10 cellular contexts compared by ENCODE assay signal in genomic region chr7:91267558-91267955, GRCh38. TPM values are rescaled to one million over a fixed set of nuclear protein-coding genes. Genes with fewer than 3 reads are reported as not detected.
DNase-seq lines count a peak whose midpoint lies in the region; ATAC-seq, FAIRE-seq and TF ChIP-seq lines count a peak whose summit lies in the region.
"Had no signal": no experiment of that assay in that cellular context is flagged by ENCODE, and none has a peak within 500 bp of the region (broad histone marks: within the 10 kb centered on the region; RNA-seq: fewer than 3 reads in every experiment).

No MANE protein-coding gene starts in this region.

- TF ChIP-seq CTCF in right lobe of liver (IDR thresholded peaks at IDR 0.05) (no peak), HepG2 (CRISPR knock-in tag; IDR thresholded peaks at IDR 0.05) (no peak), esophagus muscularis mucosa (IDR thresholded peaks at IDR 0.05) (no peak), nephron progenitor cell (IDR thresholded peaks at IDR 0.05) (no peak)

- TF ChIP-seq POLR2A in right lobe of liver (IDR thresholded peaks at IDR 0.05) (no peak), HepG2 (IDR thresholded peaks at IDR 0.05; ENCODE audit: insufficient read depth in 1 of 2, low read depth in 2 of 2, low read length in 2 of 2) (no peak), esophagus muscularis mucosa (IDR thresholded peaks at IDR 0.05; ENCODE audit: low read depth) (no peak)

- CTCF ChIA-PET in HepG2 (lab: Yijun Ruan, JAX; ENCODE audit: low intra/inter-chr PET ratio, low total read pairs): no interaction called here

- H3K27me3 ChIP-seq in right lobe of liver (no peaks in the 10 kb centered on the region), HepG2 (ENCODE audit: control insufficient read depth in 1 of 2, insufficient read depth in 2 of 2, low read length in 2 of 2) (peaks cover 0 to 15% of the 10 kb centered on the region in 2 experiments; a peak in 2 of 5 replicates), esophagus muscularis mucosa (no peaks in the 10 kb centered on the region)

- H3K27me3 Mint-ChIP-seq in nephron progenitor cell (ENCODE audit: low read depth, poor library complexity): peaks cover 45% of the 10 kb centered on the region

- TF ChIP-seq RAD21 in HepG2 (CRISPR knock-in tag; IDR thresholded peaks at IDR 0.05): no peak

- POLR2A ChIA-PET in HepG2 (lab: Yijun Ruan, JAX): no interaction called here

- no peak overlapping the region for H3K27ac ChIP-seq in right lobe of liver
- H3K27ac ChIP-seq in HepG2 (ENCODE audit: extremely low read length, insufficient read depth, low read length): no peak overlapping the region
- peak overlapping the region in 2 of 4 donors; percentile 4 to 95 for H3K27ac ChIP-seq in esophagus muscularis mucosa (replicated peaks in 1 of 4)
- H3K27ac ChIP-seq: C4-2B had no signal

- ATAC-seq in right lobe of liver (no peak), HepG2 (no peak), HG03469 (IDR thresholded peaks at IDR 0.05; ENCODE audit: unreplicated experiment) (no peak), GM21737 (IDR thresholded peaks at IDR 0.05; ENCODE audit: unreplicated experiment) (no peak)

- no peaks in the 10 kb centered on the region for H4K20me1 ChIP-seq in HepG2 (ENCODE audit: insufficient read depth, low read length)

- H3K4me3 ChIP-seq in right lobe of liver (peak overlapping the region; percentile 5 to 23 (median 17)), HepG2 (replicated peaks in 1 of 3; ENCODE audit: insufficient read depth in 1 of 3, low read depth in 2 of 3, low read length in 3 of 3) (no peak overlapping the region), esophagus muscularis mucosa (peak overlapping the region; percentile 72 to 88 (median 88))

- in situ Hi-C loops in HepG2 (cut with HindIII; ENCODE audit: extremely low pct_ligation_motif_present, low pct_unique_long_range_greater_than_20kb): no loop called here

- H3K9me3 Mint-ChIP-seq in nephron progenitor cell: no peaks in the 10 kb centered on the region

- no peak overlapping the region for H3K27ac Mint-ChIP-seq in nephron progenitor cell

- 49% methylated on average over 7 of the region's 7 CpGs for WGBS in right lobe of liver (ENCODE audit: insufficient coverage, low coverage, low lambda C conversion rate, missing lambda C conversion rate)
- 78% methylated on average over 7 of the region's 7 CpGs for WGBS in HepG2 (ENCODE audit: low lambda C conversion rate)
- whole genome bisulfite sequencing in esophagus muscularis mucosa: 57% methylated on average over 7 of the region's 7 CpGs

- H2AFZ ChIP-seq in HepG2 (ENCODE audit: low read length): no peak overlapping the region

- no peaks in the 10 kb centered on the region for H3K79me2 ChIP-seq in HepG2 (ENCODE audit: insufficient read depth, low read length)

- intact Hi-C loops in right lobe of liver (cut with DNase I) (no loop called here), HepG2 (cut with micrococcal nuclease; ENCODE audit: unreplicated experiment) (loop anchor here (10.0 kb wide), 1 partner anchor 297 kb away; no protein-coding TSS in a partner anchor), esophagus muscularis mucosa (cut with DNase I) (no loop called here)

- H3K4me3 Mint-ChIP-seq in nephron progenitor cell: peak overlapping the region; percentile 93

- peaks cover 34% of the 10 kb centered on the region for H3K4me1 Mint-ChIP-seq in nephron progenitor cell

- H3K4me1 ChIP-seq in right lobe of liver (peaks cover 0 to 7% (median 0%) of the 10 kb centered on the region in 4 donors), HepG2 (ENCODE audit: insufficient read depth, low read length) (peaks cover 15% of the 10 kb centered on the region), esophagus muscularis mucosa (peaks cover 14 to 39% (median 35%) of the 10 kb centered on the region in 4 donors)

- TF ChIP-seq EP300 in HepG2 (IDR thresholded peaks at IDR 0.05; ENCODE audit: low read depth in 2 of 2, low read length in 2 of 2) (no peak), HepG2 (CRISPR knock-in tag; IDR thresholded peaks at IDR 0.05; ENCODE audit: borderline replicate concordance) (no peak), esophagus muscularis mucosa (IDR thresholded peaks at IDR 0.05) (no peak)

- FAIRE-seq in HepG2 (lab: Jason Lieb, UNC): no peak

- no peaks in the 10 kb centered on the region for H3K36me3 ChIP-seq in right lobe of liver
- H3K36me3 ChIP-seq in HepG2 (replicated peaks in 1 of 2; ENCODE audit: control insufficient read depth in 1 of 2, insufficient read depth in 2 of 2, low read length in 2 of 2): no peaks in the 10 kb centered on the region
- H3K36me3 ChIP-seq in esophagus muscularis mucosa: no peaks in the 10 kb centered on the region

- no TSS peak for BruUV-seq in HepG2 (replicated peaks; lab: Mats Ljungman, UMichigan)

- no peak for DNase-seq in right lobe of liver
- DNase-seq in HepG2 (ENCODE audit: low spot score): no peak
- no peak for DNase-seq in esophagus muscularis mucosa (ENCODE audit: extremely low spot score)
- DNase-seq in nephron progenitor cell: no peak
- no peak for DNase-seq in activated CD4-positive, alpha-beta T cell treated with anti-CD3 and anti-CD28 coated beads for 48 hours
- no peak for DNase-seq in NCI-H128 (lab: John Stamatoyannopoulos, UW; ENCODE audit: unreplicated experiment)
- DNase-seq: activated CD4-positive, alpha-beta T cell treated with anti-CD3 and anti-CD28 coated beads for 4 hours had no signal

- no peaks in the 10 kb centered on the region for H3K36me3 Mint-ChIP-seq in nephron progenitor cell (ENCODE audit: low read depth)

- no peak overlapping the region for H3K4me2 ChIP-seq in HepG2 (ENCODE audit: low read depth, low read length)

- H3K9me3 ChIP-seq in right lobe of liver (no peaks in the 10 kb centered on the region), HepG2 (ENCODE audit: low read length) (no peaks in the 10 kb centered on the region), esophagus muscularis mucosa (no peaks in the 10 kb centered on the region)

- no peak overlapping the region for H3K9ac ChIP-seq in HepG2 (ENCODE audit: insufficient read depth, low read depth, low read length)

TF ChIP-seq in HepG2, 621 proteins besides CTCF, POLR2A, EP300 and RAD21 (continues in another document):
- TF ChIP-seq, protein P1, sequence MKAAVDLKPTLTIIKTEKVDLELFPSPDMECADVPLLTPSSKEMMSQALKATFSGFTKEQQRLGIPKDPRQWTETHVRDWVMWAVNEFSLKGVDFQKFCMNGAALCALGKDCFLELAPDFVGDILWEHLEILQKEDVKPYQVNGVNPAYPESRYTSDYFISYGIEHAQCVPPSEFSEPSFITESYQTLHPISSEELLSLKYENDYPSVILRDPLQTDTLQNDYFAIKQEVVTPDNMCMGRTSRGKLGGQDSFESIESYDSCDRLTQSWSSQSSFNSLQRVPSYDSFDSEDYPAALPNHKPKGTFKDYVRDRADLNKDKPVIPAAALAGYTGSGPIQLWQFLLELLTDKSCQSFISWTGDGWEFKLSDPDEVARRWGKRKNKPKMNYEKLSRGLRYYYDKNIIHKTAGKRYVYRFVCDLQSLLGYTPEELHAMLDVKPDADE (CRISPR knock-in tag; IDR thresholded peaks at IDR 0.05): no peak
- TF ChIP-seq MXD1 (CRISPR knock-in tag; IDR thresholded peaks at IDR 0.05) (no peak), HCFC1 (IDR thresholded peaks at IDR 0.05; ENCODE audit: low read depth, low read length) (no peak), KLF12 (CRISPR knock-in tag; IDR thresholded peaks at IDR 0.05; ENCODE audit: borderline replicate concordance) (no peak), ZMYM2 (CRISPR knock-in tag; IDR thresholded peaks at IDR 0.05) (no peak)

RNA-seq across cellular contexts. Expression of gene FZD1, which starts 3.3 kb away (rescaled TPM):
- total RNA-seq in right lobe of liver (1 to 10 TPM; 1.3 to 2.6 (median 1.6) TPM), HepG2 (2016; rRNA removed; fragmentation: Illumina TruSeq; extraction: Trizol) (0.51 and 0.80 TPM in 2 replicates), esophagus muscularis mucosa (10 to 100 TPM; 12.0 to 22.2 (median 17.4) TPM)
- under 0.01 TPM in 1 of 2 replicates, not detected in the other for total RNA-seq in HepG2 (2016; cell fraction: cytosol; rRNA removed; fragmentation: Illumina TruSeq; extraction: Trizol; ENCODE audit: low read depth)
- 0.45 and 0.78 TPM in 2 replicates for total RNA-seq in HepG2 (2016; cell fraction: insoluble cytoplasmic fraction; rRNA removed; fragmentation: Illumina TruSeq; extraction: Trizol)
- 0.25 and 0.28 TPM in 2 replicates for total RNA-seq in HepG2 (2016; cell fraction: membrane; rRNA removed; fragmentation: Illumina TruSeq; extraction: Trizol)
- total RNA-seq in HepG2 (2016; cell fraction: nucleus; rRNA removed; fragmentation: Illumina TruSeq; extraction: Trizol): 0.65 and 0.75 TPM in 2 replicates
- polyA plus RNA-seq in HepG2 (2011; rRNA removed): 0.22 and 0.33 TPM in 2 replicates
- 0.27 and 0.34 TPM in 2 replicates for polyA plus RNA-seq in HepG2 (2011; cell fraction: cytosol; rRNA removed)
- polyA plus RNA-seq in HepG2 (2011; cell fraction: nucleus; rRNA removed): 0.19 and 0.24 TPM in 2 replicates
- polyA plus RNA-seq in HepG2 (2012): 0.12 and 0.15 TPM in 2 replicates
- polyA plus RNA-seq in HepG2 (2016; cell fraction: cytosol; fragmentation: Illumina TruSeq; extraction: Trizol; ENCODE audit: low read depth): 0.01 and 0.06 TPM in 2 replicates
- polyA plus RNA-seq in HepG2 (2016; cell fraction: insoluble cytoplasmic fraction; fragmentation: Illumina TruSeq; extraction: Trizol; ENCODE audit: low read depth): 0.60 and 0.65 TPM in 2 replicates
- polyA plus RNA-seq in HepG2 (2016; cell fraction: membrane; fragmentation: Illumina TruSeq; extraction: Trizol; ENCODE audit: low read depth): 0.17 and 0.22 TPM in 2 replicates
- polyA plus RNA-seq in HepG2 (2016; cell fraction: nucleus; fragmentation: Illumina TruSeq; extraction: Trizol; ENCODE audit: insufficient read depth, low read depth): 0.93 and 1.2 TPM in 2 replicates
- polyA minus RNA-seq in HepG2 (2011; rRNA and poly(A)+ RNA removed; ENCODE audit: low replicate concordance): 1.3 and 4.1 TPM in 2 replicates
- polyA minus RNA-seq in HepG2 (2011; cell fraction: cytosol; rRNA and poly(A)+ RNA removed): 0.40 and 0.53 TPM in 2 replicates
- polyA minus RNA-seq in HepG2 (2011; cell fraction: nucleus; rRNA and poly(A)+ RNA removed): 0.37 and 0.39 TPM in 2 replicates

Comparison
In these comparisons a context has a peak if more than half of its experiments do, and no peak if none do; other contexts are left out.
1. H3K4me3 ChIP-seq: peak in right lobe of liver (3 of 3) and esophagus muscularis mucosa (4 of 4); none in HepG2 (0 of 3).